Comparison of ENCODE assay signal across 1 cellular context in the genomic region with DNA sequence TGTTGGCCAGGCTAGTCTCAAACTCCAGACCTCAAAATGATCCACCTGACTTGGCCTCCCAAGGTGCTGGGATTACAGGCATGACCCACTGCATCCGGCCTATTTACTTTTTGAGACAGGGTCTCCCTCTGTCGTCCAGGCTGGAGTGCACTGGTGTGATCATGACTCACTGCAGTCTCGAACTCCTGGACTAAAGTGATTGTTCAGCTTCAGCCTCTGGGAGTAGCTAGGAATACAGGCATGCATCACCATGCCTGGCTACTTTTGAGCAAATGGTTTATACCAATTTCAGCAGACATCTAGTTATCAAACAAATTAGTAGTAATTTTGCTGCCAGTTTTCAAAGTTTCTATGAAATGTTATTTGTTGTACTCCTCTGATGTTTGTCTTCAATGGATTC.
TF ChIP-seq lines count a peak whose summit lies in the region.

No MANE protein-coding gene starts in this region.

TF ChIP-seq in HEK293, 187 proteins besides CTCF, POLR2A, EP300 and RAD21 (continued from another document):
- TF ChIP-seq, protein P1, sequence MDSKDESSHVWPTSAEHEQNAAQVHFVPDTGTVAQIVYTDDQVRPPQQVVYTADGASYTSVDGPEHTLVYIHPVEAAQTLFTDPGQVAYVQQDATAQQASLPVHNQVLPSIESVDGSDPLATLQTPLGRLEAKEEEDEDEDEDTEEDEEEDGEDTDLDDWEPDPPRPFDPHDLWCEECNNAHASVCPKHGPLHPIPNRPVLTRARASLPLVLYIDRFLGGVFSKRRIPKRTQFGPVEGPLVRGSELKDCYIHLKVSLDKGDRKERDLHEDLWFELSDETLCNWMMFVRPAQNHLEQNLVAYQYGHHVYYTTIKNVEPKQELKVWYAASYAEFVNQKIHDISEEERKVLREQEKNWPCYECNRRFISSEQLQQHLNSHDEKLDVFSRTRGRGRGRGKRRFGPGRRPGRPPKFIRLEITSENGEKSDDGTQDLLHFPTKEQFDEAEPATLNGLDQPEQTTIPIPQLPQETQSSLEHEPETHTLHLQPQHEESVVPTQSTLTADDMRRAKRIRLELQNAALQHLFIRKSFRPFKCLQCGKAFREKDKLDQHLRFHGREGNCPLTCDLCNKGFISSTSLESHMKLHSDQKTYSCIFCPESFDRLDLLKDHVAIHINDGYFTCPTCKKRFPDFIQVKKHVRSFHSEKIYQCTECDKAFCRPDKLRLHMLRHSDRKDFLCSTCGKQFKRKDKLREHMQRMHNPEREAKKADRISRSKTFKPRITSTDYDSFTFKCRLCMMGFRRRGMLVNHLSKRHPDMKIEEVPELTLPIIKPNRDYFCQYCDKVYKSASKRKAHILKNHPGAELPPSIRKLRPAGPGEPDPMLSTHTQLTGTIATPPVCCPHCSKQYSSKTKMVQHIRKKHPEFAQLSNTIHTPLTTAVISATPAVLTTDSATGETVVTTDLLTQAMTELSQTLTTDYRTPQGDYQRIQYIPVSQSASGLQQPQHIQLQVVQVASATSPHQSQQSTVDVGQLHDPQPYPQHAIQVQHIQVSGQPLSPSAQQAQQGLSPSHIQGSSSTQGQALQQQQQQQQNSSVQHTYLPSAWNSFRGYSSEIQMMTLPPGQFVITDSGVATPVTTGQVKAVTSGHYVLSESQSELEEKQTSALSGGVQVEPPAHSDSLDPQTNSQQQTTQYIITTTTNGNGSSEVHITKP (tag by site-specific recombination; IDR thresholded peaks at IDR 0.05): 0 out of 2 replicates have a peak, but pooled peaks have one; percentile 10
